ENCODE assay signal across 9 cellular contexts in genomic region chr22:30309981-30310672, GRCh38. TPM values are rescaled to one million over a fixed set of nuclear protein-coding genes. Genes with fewer than 3 reads are reported as not detected.
A peak's percentile ranks its signal among the peaks of the same experiment; 100 is the strongest.
DNase-seq lines count a peak whose midpoint lies in the region; ATAC-seq and TF ChIP-seq lines count a peak whose summit lies in the region.
"Had no signal": no experiment of that assay in that cellular context is flagged by ENCODE, and none has a peak within 500 bp of the region (broad histone marks: within the 10 kb centered on the region; RNA-seq: fewer than 3 reads in every experiment).

No MANE protein-coding gene starts in this region.

- no peak overlapping the region for H2AFZ ChIP-seq in GM23248

- H3K36me3 ChIP-seq in CD8-positive, alpha-beta T cell (ENCODE audit: insufficient read depth, low read length), result no peaks in the 10 kb centered on the region
- H3K36me3 ChIP-seq in GM23248 (ENCODE audit: low read depth) (no peaks in the 10 kb centered on the region), tibial nerve (no peaks in the 10 kb centered on the region)

- H3K27ac ChIP-seq in CD8-positive, alpha-beta T cell (ENCODE audit: low read depth, low read length), result peak overlapping the region; percentile 53
- peak overlapping the region; percentile 78 for H3K27ac ChIP-seq in GM23248
- H3K27ac ChIP-seq in VCaP, result peak overlapping the region; percentile 85
- H3K27ac ChIP-seq in tibial nerve, result peak overlapping the region in 3 of 4 donors; percentile 82 to 86 (median 85)

- H3F3A ChIP-seq in GM23248 (ENCODE audit: insufficient read depth), result peaks cover 42% of the 10 kb centered on the region

- H3K9me3 Mint-ChIP-seq in CD8-positive, alpha-beta T cell, result no peaks in the 10 kb centered on the region

- no peaks in the 10 kb centered on the region for H3K27me3 ChIP-seq in CD8-positive, alpha-beta T cell (ENCODE audit: insufficient read depth, low read length)
- H3K27me3 ChIP-seq in GM23248 (replicated peaks; ENCODE audit: insufficient read depth) (no peaks in the 10 kb centered on the region), tibial nerve (no peaks in the 10 kb centered on the region)

- no peaks in the 10 kb centered on the region for H3K27me3 Mint-ChIP-seq in CD8-positive, alpha-beta T cell (ENCODE audit: low read depth)

- H3K4me3 ChIP-seq in CD8-positive, alpha-beta T cell (ENCODE audit: low read depth, low read length), result peak overlapping the region; percentile 30
- H3K4me3 ChIP-seq in GM23248 (no peak overlapping the region), tibial nerve (no peak overlapping the region)

- peak overlapping the region; percentile 54 for H3K9ac ChIP-seq in GM23248

- DNase-seq in CD8-positive, alpha-beta T cell, result peak in 3 of 7 experiments; percentile 40 to 60 (median 58)
- DNase-seq in GM23248 (peak; percentile 87), iris pigment epithelial cell (ENCODE audit: low read depth) (peak; percentile 87), tibial nerve (ENCODE audit: low spot score in 2 of 2) (peak in 1 of 2 donors; percentile 67), GM19238 (ENCODE audit: insufficient read length, low spot score) (no peak)

- peak; percentile 60 for ATAC-seq in CD8-positive, alpha-beta T cell
- ATAC-seq in GM19397 (IDR thresholded peaks at IDR 0.05; ENCODE audit: unreplicated experiment) (no peak), GM21717 (IDR thresholded peaks at IDR 0.05; ENCODE audit: unreplicated experiment) (no peak)

- H3K4me1 ChIP-seq in CD8-positive, alpha-beta T cell (ENCODE audit: insufficient read depth, low read length), result peaks cover 98% of the 10 kb centered on the region
- peaks cover 52% of the 10 kb centered on the region for H3K4me1 ChIP-seq in GM23248 (ENCODE audit: insufficient read depth)
- H3K4me1 ChIP-seq in tibial nerve, result peaks cover 0 to 97% (median 81%) of the 10 kb centered on the region in 4 donors

- H3K9me2 ChIP-seq in GM23248 (ENCODE audit: insufficient read depth), result no peaks in the 10 kb centered on the region

- POLR2A ChIA-PET in CD8-positive, alpha-beta T cell (lab: Charles Lee), result interaction anchor here (0.5 to 11.2 kb wide), 5 partner anchors 14 to 640 kb away, joined by 4 to 184 read pairs (median 6); partner anchors contain the start of genes CASTOR1, CCDC157, SF3A1 and TBC1D10A

- peaks cover 19% of the 10 kb centered on the region for H3K36me3 Mint-ChIP-seq in CD8-positive, alpha-beta T cell

- peak overlapping the region; percentile 98 for H3K27ac Mint-ChIP-seq in CD8-positive, alpha-beta T cell

- intact Hi-C loops in CD8-positive, alpha-beta T cell (cut with DNase I, micrococcal nuclease), result loop anchor here in 1 of 2 experiments (5.0 to 10.0 kb wide), 2 partner anchors 112 to 1185 kb away; partner anchors contain the start of gene SFI1

- 33 to 34% methylated on average over 6 of the region's 6 CpGs for WGBS in GM23248 (ENCODE audit: low coverage in 1 of 2, low lambda C conversion rate in 2 of 2, missing lambda C conversion rate in 2 of 2), 2 experiments
- 63 to 65% methylated on average over 6 of the region's 6 CpGs for WGBS in tibial nerve, 2 donors

- peak in 1 of 2 donors; percentile 66 for TF ChIP-seq EP300 in tibial nerve (IDR thresholded peaks at IDR 0.05)

- in situ Hi-C loops in GM23248 (cut with MboI), result no loop called here

- H3K4me1 Mint-ChIP-seq in CD8-positive, alpha-beta T cell (ENCODE audit: low read depth), result peaks cover 96% of the 10 kb centered on the region

- H3K4me2 ChIP-seq in GM23248 (ENCODE audit: unreplicated experiment), result peak overlapping the region; percentile 43

- H4K20me1 ChIP-seq in GM23248 (ENCODE audit: insufficient read depth), result peaks cover 11% of the 10 kb centered on the region

- H3K79me2 ChIP-seq in GM23248 (ENCODE audit: insufficient read depth), result peaks cover 80% of the 10 kb centered on the region

- H3K9me3 ChIP-seq in CD8-positive, alpha-beta T cell (ENCODE audit: low read length), result no peaks in the 10 kb centered on the region
- H3K9me3 ChIP-seq in GM23248 (ENCODE audit: low read depth) (no peaks in the 10 kb centered on the region), tibial nerve (no peaks in the 10 kb centered on the region)

- H3K4me3 Mint-ChIP-seq in CD8-positive, alpha-beta T cell, result peak overlapping the region; percentile 63

- no peak for TF ChIP-seq CTCF in CD8-positive, alpha-beta T cell (IDR thresholded peaks at IDR 0.05)
- TF ChIP-seq CTCF in VCaP (conservative IDR thresholded peaks at IDR 0.05), result no peak
- TF ChIP-seq CTCF in tibial nerve (IDR thresholded peaks at IDR 0.05), result no peak

- CTCF ChIA-PET in CD8-positive, alpha-beta T cell (lab: Charles Lee), result interaction anchor here (0.7 to 13.9 kb wide), 6 partner anchors 14 to 76 kb away, joined by 3 to 146 read pairs (median 4); partner anchors contain the start of gene CASTOR1

- peak in 1 of 2 donors; percentile 11 for TF ChIP-seq POLR2A in tibial nerve (IDR thresholded peaks at IDR 0.05)

RNA-seq across cellular contexts. Expression of gene TBC1D10A, which starts 16.6 kb away (rescaled TPM):
- total RNA-seq in CD8-positive, alpha-beta T cell, result 10 to 100 TPM; 77.5 to 87.3 TPM
- 16.9 and 26.3 TPM in 2 replicates for total RNA-seq in GM23248 (2014; rRNA removed; shearing (Covaris generic))
- polyA plus RNA-seq in GM23248 (2016; fragmentation: Nextera tagmentation; extraction: Ambion mirVana), result 21.9 and 22.3 TPM in 2 replicates
- total RNA-seq in tibial nerve, result 10 to 100 TPM; 46.8 to 63.9 (median 52.1) TPM

RNA-seq across cellular contexts. Expression of gene CASTOR1, which starts 20.8 kb away (rescaled TPM):
- 10 to 100 TPM; 17.2 to 21.9 TPM for total RNA-seq in CD8-positive, alpha-beta T cell
- 10.2 and 13.4 TPM in 2 replicates for total RNA-seq in GM23248 (2014; rRNA removed; shearing (Covaris generic))
- 8.7 and 10.2 TPM in 2 replicates for polyA plus RNA-seq in GM23248 (2016; fragmentation: Nextera tagmentation; extraction: Ambion mirVana)
- 10 to 100 TPM; 38.7 to 57.9 (median 45.3) TPM for total RNA-seq in tibial nerve

RNA-seq across cellular contexts. Expression of gene OSM, which starts 43.5 kb away (rescaled TPM):
- total RNA-seq in CD8-positive, alpha-beta T cell, result 10 to 100 TPM; 26.1 to 26.5 TPM
- total RNA-seq in GM23248 (2014; rRNA removed; shearing (Covaris generic)), result not detected in 2 replicates
- not detected in 2 replicates for polyA plus RNA-seq in GM23248 (2016; fragmentation: Nextera tagmentation; extraction: Ambion mirVana)
- total RNA-seq in tibial nerve, result 10 to 100 TPM in 1 of 4 donors, 1 to 10 TPM in 3; 1.4 to 19.7 (median 4.2) TPM
- total RNA-seq: dermis microvascular lymphatic vessel endothelial cell had no signal

RNA-seq across cellular contexts. Expression of gene SF3A1, which starts 46.6 kb away (rescaled TPM):
- total RNA-seq in CD8-positive, alpha-beta T cell, result 100 to 1,000 TPM; 406 to 422 TPM
- 9.1 and 12.9 TPM in 2 replicates for total RNA-seq in GM23248 (2014; rRNA removed; shearing (Covaris generic))
- polyA plus RNA-seq in GM23248 (2016; fragmentation: Nextera tagmentation; extraction: Ambion mirVana), result 75.0 and 88.3 TPM in 2 replicates
- total RNA-seq in tibial nerve, result 10 to 100 TPM; 76.2 to 98.1 (median 91.7) TPM

RNA-seq across cellular contexts. Expression of gene CCDC157, which starts 46.7 kb away (rescaled TPM):
- total RNA-seq in CD8-positive, alpha-beta T cell, result 10 to 100 TPM in 1 of 2 experiments, 1 to 10 TPM in 1; 8.7 to 11.7 TPM
- total RNA-seq in GM23248 (2014; rRNA removed; shearing (Covaris generic)), result 5.0 and 9.2 TPM in 2 replicates
- polyA plus RNA-seq in GM23248 (2016; fragmentation: Nextera tagmentation; extraction: Ambion mirVana), result 2.5 and 2.7 TPM in 2 replicates
- 10 to 100 TPM in 1 of 4 donors, 1 to 10 TPM in 3; 1.0 to 10.5 (median 5.2) TPM for total RNA-seq in tibial nerve
